ENCODE assay signal across 1 cellular context in the genomic region with DNA sequence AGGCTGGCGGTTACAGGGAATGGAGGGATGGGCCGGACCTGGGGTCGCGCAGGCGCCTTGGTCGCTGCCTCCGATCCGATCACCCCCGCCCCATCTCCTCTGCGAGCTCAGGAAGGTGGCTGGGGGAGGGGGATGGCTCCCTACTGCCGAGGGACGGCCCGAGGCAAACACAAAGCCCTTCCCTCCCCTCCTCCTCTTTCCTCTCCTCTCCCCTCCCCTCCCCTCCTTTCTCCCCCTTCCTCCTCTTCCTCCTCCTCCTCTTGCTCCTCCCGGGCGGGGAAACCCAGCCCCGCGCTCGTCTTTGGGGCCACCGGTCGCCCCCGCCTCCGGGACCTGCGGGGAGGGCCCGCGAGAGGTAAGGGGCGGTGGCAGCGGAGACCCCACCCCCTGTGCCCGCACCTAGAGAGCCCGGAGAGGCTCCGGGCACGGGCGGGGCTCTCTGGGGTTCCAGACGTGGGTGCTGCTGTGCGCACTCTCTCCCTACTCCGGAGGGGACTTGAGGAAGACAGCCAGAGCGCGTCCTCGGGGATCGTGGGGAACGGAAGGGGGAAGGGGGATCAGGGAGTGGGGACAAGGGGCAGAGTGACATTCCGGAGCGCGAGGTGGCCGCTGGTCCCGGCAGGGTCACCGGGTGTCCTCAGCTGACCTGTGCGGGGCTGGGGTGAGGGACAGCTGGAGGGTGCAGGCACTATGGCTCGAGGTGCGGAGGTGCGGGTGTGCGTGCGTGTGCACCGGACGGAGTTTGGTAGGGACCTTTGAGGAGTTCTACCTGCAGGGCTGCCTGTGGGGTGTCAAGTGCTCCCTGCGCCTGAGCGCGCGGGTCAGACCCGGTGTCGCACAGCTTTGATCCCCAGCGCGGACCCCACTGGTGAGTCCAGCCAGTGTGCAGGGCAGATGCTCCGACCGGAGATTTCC.
TF ChIP-seq lines count a peak whose summit lies in the region.

A gene with protein sequence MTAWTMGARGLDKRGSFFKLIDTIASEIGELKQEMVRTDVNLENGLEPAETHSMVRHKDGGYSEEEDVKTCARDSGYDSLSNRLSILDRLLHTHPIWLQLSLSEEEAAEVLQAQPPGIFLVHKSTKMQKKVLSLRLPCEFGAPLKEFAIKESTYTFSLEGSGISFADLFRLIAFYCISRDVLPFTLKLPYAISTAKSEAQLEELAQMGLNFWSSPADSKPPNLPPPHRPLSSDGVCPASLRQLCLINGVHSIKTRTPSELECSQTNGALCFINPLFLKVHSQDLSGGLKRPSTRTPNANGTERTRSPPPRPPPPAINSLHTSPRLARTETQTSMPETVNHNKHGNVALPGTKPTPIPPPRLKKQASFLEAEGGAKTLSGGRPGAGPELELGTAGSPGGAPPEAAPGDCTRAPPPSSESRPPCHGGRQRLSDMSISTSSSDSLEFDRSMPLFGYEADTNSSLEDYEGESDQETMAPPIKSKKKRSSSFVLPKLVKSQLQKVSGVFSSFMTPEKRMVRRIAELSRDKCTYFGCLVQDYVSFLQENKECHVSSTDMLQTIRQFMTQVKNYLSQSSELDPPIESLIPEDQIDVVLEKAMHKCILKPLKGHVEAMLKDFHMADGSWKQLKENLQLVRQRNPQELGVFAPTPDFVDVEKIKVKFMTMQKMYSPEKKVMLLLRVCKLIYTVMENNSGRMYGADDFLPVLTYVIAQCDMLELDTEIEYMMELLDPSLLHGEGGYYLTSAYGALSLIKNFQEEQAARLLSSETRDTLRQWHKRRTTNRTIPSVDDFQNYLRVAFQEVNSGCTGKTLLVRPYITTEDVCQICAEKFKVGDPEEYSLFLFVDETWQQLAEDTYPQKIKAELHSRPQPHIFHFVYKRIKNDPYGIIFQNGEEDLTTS (plus strand): TSS at position 286 of the 915 bp plus-strand sequence. CDS start 131,344 bp downstream, outside the sequence.

TF ChIP-seq in HepG2, 621 proteins besides CTCF, POLR2A, EP300 and RAD21 (continued from another document and continues in another):
- TF ChIP-seq ZNF782 (CRISPR knock-in tag; IDR thresholded peaks at IDR 0.05; ENCODE audit: borderline replicate concordance) (no peak), ZNF747 (CRISPR knock-in tag; IDR thresholded peaks at IDR 0.05; ENCODE audit: borderline replicate concordance) (no peak), DMAP1 (CRISPR knock-in tag; IDR thresholded peaks at IDR 0.05) (no peak), ZNF124 (CRISPR knock-in tag; IDR thresholded peaks at IDR 0.05) (no peak; the same call in 1 of the 2 replicates), ZNF225 (CRISPR knock-in tag; IDR thresholded peaks at IDR 0.05) (no peak), JARID2 (CRISPR knock-in tag; IDR thresholded peaks at IDR 0.05; ENCODE audit: insufficient replicate concordance) (no peak), ZKSCAN5 (CRISPR knock-in tag; IDR thresholded peaks at IDR 0.05) (no peak), ZNF713 (CRISPR knock-in tag; IDR thresholded peaks at IDR 0.05) (no peak), NR1H2 (CRISPR knock-in tag; IDR thresholded peaks at IDR 0.05; ENCODE audit: borderline replicate concordance, low read depth) (no peak), TCF7 (IDR thresholded peaks at IDR 0.05; ENCODE audit: low read depth) (no peak), SNAPC2 (CRISPR knock-in tag; IDR thresholded peaks at IDR 0.05) (no peak; the same call in 1 of the 2 replicates), CREM (IDR thresholded peaks at IDR 0.05) (no peak), CREM (CRISPR knock-in tag; IDR thresholded peaks at IDR 0.05) (no peak), ZNF7 (CRISPR knock-in tag; IDR thresholded peaks at IDR 0.05) (no peak), KLF12 (CRISPR knock-in tag; IDR thresholded peaks at IDR 0.05; ENCODE audit: borderline replicate concordance) (no peak), SIN3A (IDR thresholded peaks at IDR 0.05; ENCODE audit: borderline replicate concordance, low read depth, low read length) (peak; percentile 59; the same call in 1 of the 2 replicates), SIN3B (IDR thresholded peaks at IDR 0.05; ENCODE audit: low read length) (no peak), SP140L (CRISPR knock-in tag; IDR thresholded peaks at IDR 0.05; ENCODE audit: borderline replicate concordance) (no peak), RNF2 (conservative IDR thresholded peaks at IDR 0.05; ENCODE audit: low read depth) (no peak), ZNF557 (CRISPR knock-in tag; IDR thresholded peaks at IDR 0.05) (no peak), KLF13 (CRISPR knock-in tag; IDR thresholded peaks at IDR 0.05) (no peak), ZKSCAN8 (CRISPR knock-in tag; IDR thresholded peaks at IDR 0.05; ENCODE audit: borderline replicate concordance) (no peak), ZSCAN29 (CRISPR knock-in tag; conservative IDR thresholded peaks at IDR 0.05) (peak; percentile 71; the same call in 1 of the 2 replicates), NFE2L1 (CRISPR knock-in tag; IDR thresholded peaks at IDR 0.05; ENCODE audit: borderline replicate concordance) (no peak)
- TF ChIP-seq, protein P1, sequence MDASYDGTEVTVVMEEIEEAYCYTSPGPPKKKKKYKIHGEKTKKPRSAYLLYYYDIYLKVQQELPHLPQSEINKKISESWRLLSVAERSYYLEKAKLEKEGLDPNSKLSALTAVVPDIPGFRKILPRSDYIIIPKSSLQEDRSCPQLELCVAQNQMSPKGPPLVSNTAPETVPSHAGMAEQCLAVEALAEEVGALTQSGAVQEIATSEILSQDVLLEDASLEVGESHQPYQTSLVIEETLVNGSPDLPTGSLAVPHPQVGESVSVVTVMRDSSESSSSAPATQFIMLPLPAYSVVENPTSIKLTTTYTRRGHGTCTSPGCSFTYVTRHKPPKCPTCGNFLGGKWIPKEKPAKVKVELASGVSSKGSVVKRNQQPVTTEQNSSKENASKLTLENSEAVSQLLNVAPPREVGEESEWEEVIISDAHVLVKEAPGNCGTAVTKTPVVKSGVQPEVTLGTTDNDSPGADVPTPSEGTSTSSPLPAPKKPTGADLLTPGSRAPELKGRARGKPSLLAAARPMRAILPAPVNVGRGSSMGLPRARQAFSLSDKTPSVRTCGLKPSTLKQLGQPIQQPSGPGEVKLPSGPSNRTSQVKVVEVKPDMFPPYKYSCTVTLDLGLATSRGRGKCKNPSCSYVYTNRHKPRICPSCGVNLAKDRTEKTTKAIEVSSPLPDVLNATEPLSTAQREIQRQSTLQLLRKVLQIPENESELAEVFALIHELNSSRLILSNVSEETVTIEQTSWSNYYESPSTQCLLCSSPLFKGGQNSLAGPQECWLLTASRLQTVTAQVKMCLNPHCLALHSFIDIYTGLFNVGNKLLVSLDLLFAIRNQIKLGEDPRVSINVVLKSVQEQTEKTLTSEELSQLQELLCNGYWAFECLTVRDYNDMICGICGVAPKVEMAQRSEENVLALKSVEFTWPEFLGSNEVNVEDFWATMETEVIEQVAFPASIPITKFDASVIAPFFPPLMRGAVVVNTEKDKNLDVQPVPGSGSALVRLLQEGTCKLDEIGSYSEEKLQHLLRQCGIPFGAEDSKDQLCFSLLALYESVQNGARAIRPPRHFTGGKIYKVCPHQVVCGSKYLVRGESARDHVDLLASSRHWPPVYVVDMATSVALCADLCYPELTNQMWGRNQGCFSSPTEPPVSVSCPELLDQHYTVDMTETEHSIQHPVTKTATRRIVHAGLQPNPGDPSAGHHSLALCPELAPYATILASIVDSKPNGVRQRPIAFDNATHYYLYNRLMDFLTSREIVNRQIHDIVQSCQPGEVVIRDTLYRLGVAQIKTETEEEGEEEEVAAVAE (CRISPR knock-in tag; IDR thresholded peaks at IDR 0.05; ENCODE audit: borderline replicate concordance): no peak
- TF ChIP-seq, protein P2, sequence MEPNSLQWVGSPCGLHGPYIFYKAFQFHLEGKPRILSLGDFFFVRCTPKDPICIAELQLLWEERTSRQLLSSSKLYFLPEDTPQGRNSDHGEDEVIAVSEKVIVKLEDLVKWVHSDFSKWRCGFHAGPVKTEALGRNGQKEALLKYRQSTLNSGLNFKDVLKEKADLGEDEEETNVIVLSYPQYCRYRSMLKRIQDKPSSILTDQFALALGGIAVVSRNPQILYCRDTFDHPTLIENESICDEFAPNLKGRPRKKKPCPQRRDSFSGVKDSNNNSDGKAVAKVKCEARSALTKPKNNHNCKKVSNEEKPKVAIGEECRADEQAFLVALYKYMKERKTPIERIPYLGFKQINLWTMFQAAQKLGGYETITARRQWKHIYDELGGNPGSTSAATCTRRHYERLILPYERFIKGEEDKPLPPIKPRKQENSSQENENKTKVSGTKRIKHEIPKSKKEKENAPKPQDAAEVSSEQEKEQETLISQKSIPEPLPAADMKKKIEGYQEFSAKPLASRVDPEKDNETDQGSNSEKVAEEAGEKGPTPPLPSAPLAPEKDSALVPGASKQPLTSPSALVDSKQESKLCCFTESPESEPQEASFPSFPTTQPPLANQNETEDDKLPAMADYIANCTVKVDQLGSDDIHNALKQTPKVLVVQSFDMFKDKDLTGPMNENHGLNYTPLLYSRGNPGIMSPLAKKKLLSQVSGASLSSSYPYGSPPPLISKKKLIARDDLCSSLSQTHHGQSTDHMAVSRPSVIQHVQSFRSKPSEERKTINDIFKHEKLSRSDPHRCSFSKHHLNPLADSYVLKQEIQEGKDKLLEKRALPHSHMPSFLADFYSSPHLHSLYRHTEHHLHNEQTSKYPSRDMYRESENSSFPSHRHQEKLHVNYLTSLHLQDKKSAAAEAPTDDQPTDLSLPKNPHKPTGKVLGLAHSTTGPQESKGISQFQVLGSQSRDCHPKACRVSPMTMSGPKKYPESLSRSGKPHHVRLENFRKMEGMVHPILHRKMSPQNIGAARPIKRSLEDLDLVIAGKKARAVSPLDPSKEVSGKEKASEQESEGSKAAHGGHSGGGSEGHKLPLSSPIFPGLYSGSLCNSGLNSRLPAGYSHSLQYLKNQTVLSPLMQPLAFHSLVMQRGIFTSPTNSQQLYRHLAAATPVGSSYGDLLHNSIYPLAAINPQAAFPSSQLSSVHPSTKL (CRISPR knock-in tag; IDR thresholded peaks at IDR 0.05): no peak; the same call in 1 of the 2 replicates
- TF ChIP-seq, protein P3, sequence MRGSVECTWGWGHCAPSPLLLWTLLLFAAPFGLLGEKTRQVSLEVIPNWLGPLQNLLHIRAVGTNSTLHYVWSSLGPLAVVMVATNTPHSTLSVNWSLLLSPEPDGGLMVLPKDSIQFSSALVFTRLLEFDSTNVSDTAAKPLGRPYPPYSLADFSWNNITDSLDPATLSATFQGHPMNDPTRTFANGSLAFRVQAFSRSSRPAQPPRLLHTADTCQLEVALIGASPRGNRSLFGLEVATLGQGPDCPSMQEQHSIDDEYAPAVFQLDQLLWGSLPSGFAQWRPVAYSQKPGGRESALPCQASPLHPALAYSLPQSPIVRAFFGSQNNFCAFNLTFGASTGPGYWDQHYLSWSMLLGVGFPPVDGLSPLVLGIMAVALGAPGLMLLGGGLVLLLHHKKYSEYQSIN (CRISPR knock-in tag; IDR thresholded peaks at IDR 0.05; ENCODE audit: borderline replicate concordance): no peak
- TF ChIP-seq, protein P4, sequence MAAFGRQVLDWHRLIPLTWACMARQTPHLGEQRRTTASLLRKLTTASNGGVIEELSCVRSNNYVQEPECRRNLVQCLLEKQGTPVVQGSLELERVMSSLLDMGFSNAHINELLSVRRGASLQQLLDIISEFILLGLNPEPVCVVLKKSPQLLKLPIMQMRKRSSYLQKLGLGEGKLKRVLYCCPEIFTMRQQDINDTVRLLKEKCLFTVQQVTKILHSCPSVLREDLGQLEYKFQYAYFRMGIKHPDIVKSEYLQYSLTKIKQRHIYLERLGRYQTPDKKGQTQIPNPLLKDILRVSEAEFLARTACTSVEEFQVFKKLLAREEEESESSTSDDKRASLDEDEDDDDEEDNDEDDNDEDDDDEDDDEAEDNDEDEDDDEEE (CRISPR knock-in tag; IDR thresholded peaks at IDR 0.05): 0 out of 2 replicates have a peak, but pooled peaks have one; percentile 59
- TF ChIP-seq, protein P5, sequence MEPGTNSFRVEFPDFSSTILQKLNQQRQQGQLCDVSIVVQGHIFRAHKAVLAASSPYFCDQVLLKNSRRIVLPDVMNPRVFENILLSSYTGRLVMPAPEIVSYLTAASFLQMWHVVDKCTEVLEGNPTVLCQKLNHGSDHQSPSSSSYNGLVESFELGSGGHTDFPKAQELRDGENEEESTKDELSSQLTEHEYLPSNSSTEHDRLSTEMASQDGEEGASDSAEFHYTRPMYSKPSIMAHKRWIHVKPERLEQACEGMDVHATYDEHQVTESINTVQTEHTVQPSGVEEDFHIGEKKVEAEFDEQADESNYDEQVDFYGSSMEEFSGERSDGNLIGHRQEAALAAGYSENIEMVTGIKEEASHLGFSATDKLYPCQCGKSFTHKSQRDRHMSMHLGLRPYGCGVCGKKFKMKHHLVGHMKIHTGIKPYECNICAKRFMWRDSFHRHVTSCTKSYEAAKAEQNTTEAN (CRISPR knock-in tag; conservative IDR thresholded peaks at IDR 0.05): no peak
- TF ChIP-seq, protein P6, sequence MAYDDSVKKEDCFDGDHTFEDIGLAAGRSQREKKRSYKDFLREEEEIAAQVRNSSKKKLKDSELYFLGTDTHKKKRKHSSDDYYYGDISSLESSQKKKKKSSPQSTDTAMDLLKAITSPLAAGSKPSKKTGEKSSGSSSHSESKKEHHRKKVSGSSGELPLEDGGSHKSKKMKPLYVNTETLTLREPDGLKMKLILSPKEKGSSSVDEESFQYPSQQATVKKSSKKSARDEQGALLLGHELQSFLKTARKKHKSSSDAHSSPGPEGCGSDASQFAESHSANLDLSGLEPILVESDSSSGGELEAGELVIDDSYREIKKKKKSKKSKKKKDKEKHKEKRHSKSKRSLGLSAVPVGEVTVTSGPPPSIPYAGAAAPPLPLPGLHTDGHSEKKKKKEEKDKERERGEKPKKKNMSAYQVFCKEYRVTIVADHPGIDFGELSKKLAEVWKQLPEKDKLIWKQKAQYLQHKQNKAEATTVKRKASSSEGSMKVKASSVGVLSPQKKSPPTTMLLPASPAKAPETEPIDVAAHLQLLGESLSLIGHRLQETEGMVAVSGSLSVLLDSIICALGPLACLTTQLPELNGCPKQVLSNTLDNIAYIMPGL (CRISPR knock-in tag; IDR thresholded peaks at IDR 0.05; ENCODE audit: borderline replicate concordance in 1 of 2, low read depth in 1 of 2): peak; percentile 47 to 61; a peak in 2 of 4 replicates
- TF ChIP-seq, protein P7, sequence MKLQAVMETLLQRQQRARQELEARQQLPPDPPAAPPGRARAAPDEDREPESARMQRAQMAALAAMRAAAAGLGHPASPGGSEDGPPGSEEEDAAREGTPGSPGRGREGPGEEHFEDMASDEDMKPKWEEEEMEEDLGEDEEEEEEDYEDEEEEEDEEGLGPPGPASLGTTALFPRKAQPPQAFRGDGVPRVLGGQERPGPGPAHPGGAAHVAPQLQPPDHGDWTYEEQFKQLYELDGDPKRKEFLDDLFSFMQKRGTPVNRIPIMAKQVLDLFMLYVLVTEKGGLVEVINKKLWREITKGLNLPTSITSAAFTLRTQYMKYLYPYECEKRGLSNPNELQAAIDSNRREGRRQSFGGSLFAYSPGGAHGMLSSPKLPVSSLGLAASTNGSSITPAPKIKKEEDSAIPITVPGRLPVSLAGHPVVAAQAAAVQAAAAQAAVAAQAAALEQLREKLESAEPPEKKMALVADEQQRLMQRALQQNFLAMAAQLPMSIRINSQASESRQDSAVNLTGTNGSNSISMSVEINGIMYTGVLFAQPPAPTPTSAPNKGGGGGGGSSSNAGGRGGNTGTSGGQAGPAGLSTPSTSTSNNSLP (IDR thresholded peaks at IDR 0.05; ENCODE audit: low read depth, low read length): no peak
